8 cellular contexts compared by ENCODE assay signal in genomic region chr14:103563089-103563620, GRCh38. TPM values are rescaled to one million over a fixed set of nuclear protein-coding genes. Genes with fewer than 3 reads are reported as not detected.
DNase-seq lines count a peak whose midpoint lies in the region; ATAC-seq and TF ChIP-seq lines count a peak whose summit lies in the region.

No MANE protein-coding gene starts in this region.

- WGBS in endodermal cell (ENCODE audit: insufficient coverage in 1 of 2, insufficient read length in 1 of 2), 2 experiments, result 1% methylated on average over 24 to 35 of the region's 35 CpGs

- ATAC-seq in GM18909 (IDR thresholded peaks at IDR 0.05; ENCODE audit: poor library complexity, unreplicated experiment), result peak; percentile 40
- peak; percentile 35 for ATAC-seq in HG03159 (IDR thresholded peaks at IDR 0.05; ENCODE audit: unreplicated experiment)
- ATAC-seq in RWPE2 (ENCODE audit: low read depth), result peak; percentile 63

- peaks cover 15% of the 10 kb centered on the region for H3K4me1 ChIP-seq in RWPE2 (ENCODE audit: insufficient read depth, poor library complexity, severe bottlenecking)
- H3K4me1 ChIP-seq in endodermal cell (ENCODE audit: control insufficient read depth, insufficient read depth, low read length), result no peaks in the 10 kb centered on the region

- H3K27ac Mint-ChIP-seq in endodermal cell, result peak overlapping the region; percentile 82
- peak overlapping the region; percentile 60 for H3K27ac Mint-ChIP-seq in nephron progenitor cell

- H3K36me3 ChIP-seq in RWPE2 (ENCODE audit: low read depth) (peaks cover 29% of the 10 kb centered on the region), endodermal cell (ENCODE audit: control insufficient read depth, insufficient read depth, low read length) (peaks cover 34% of the 10 kb centered on the region)

- H3K9me3 ChIP-seq in RWPE2 (ENCODE audit: severe bottlenecking) (no peaks in the 10 kb centered on the region), endodermal cell (ENCODE audit: control insufficient read depth, low read length) (no peaks in the 10 kb centered on the region)

- H3K4me3 ChIP-seq in RWPE2 (ENCODE audit: severe bottlenecking) (peak overlapping the region; percentile 89), endodermal cell (ENCODE audit: low read length) (peak overlapping the region; percentile 99)

- H3K27me3 ChIP-seq in RWPE2 (ENCODE audit: insufficient read depth, poor library complexity, severe bottlenecking), result no peaks in the 10 kb centered on the region
- H3K27me3 ChIP-seq in endodermal cell (ENCODE audit: control insufficient read depth, insufficient read depth, low read length, poor library complexity, severe bottlenecking), result no peaks in the 10 kb centered on the region

- peak; percentile 34 for DNase-seq in A172 (ENCODE audit: low spot score)
- DNase-seq in RWPE2 (ENCODE audit: low spot score), result peak; percentile 88
- no peak for DNase-seq in endodermal cell
- no peak for DNase-seq in nephron progenitor cell
- DNase-seq in dedifferentiated amniotic fluid mesenchymal stem cell (ENCODE audit: extremely low spot score), result no peak
- DNase-seq in UCSD-AML1 (lab: John Stamatoyannopoulos, UW; ENCODE audit: unreplicated experiment), result no peak

- H3K9ac ChIP-seq in endodermal cell (ENCODE audit: extremely low read depth, low read length, poor library complexity, severe bottlenecking), result peak overlapping the region; percentile 90

- H3K27me3 Mint-ChIP-seq in endodermal cell (ENCODE audit: insufficient read depth), result no peaks in the 10 kb centered on the region
- H3K27me3 Mint-ChIP-seq in nephron progenitor cell (ENCODE audit: low read depth, poor library complexity), result no peaks in the 10 kb centered on the region

- H3K4me3 Mint-ChIP-seq in endodermal cell (peak overlapping the region; percentile 81), nephron progenitor cell (peak overlapping the region; percentile 96)

- H3K4me1 Mint-ChIP-seq in endodermal cell, result peaks cover 14% of the 10 kb centered on the region
- peaks cover 56% of the 10 kb centered on the region for H3K4me1 Mint-ChIP-seq in nephron progenitor cell

- H3K27ac ChIP-seq in RWPE2 (ENCODE audit: poor library complexity, severe bottlenecking) (peak overlapping the region; percentile 94), endodermal cell (ENCODE audit: low read depth, low read length) (peak overlapping the region; percentile 96)

- TF ChIP-seq CTCF in RWPE2 (IDR thresholded peaks at IDR 0.05; ENCODE audit: poor library complexity, severe bottlenecking) (no peak), endodermal cell (conservative IDR thresholded peaks at IDR 0.05) (no peak), nephron progenitor cell (IDR thresholded peaks at IDR 0.05) (no peak)

- H3K36me3 Mint-ChIP-seq in endodermal cell (ENCODE audit: low read depth), result peaks cover 25% of the 10 kb centered on the region
- H3K36me3 Mint-ChIP-seq in nephron progenitor cell (ENCODE audit: low read depth), result peaks cover 23% of the 10 kb centered on the region

- H3K9me3 Mint-ChIP-seq in endodermal cell, result no peaks in the 10 kb centered on the region
- H3K9me3 Mint-ChIP-seq in nephron progenitor cell, result no peaks in the 10 kb centered on the region

RNA-seq across cellular contexts. Expression of gene COA8, which starts 0.4 kb away (rescaled TPM):
- 24.8 and 25.3 TPM in 2 replicates for total RNA-seq in A172 (2014; rRNA removed; shearing (Covaris generic))
- 10 to 100 TPM; 30.1 to 39.8 TPM for total RNA-seq in endodermal cell
- 34.9 TPM for polyA plus RNA-seq in endodermal cell (2013, experiment 1 of 2)
- polyA plus RNA-seq in endodermal cell (2013, experiment 2 of 2), result 38.8 TPM

RNA-seq across cellular contexts. Expression of gene BAG5, which starts 0.7 kb away (rescaled TPM):
- total RNA-seq in A172 (2014; rRNA removed; shearing (Covaris generic)), result 21.0 and 24.8 TPM in 2 replicates
- 10 to 100 TPM; 27.6 to 28.1 TPM for total RNA-seq in endodermal cell
- 20.2 TPM for polyA plus RNA-seq in endodermal cell (2013, experiment 1 of 2)
- polyA plus RNA-seq in endodermal cell (2013, experiment 2 of 2), result 20.5 TPM

RNA-seq across cellular contexts. Expression of gene TRMT61A, which starts 34.2 kb away (rescaled TPM):
- total RNA-seq in A172 (2014; rRNA removed; shearing (Covaris generic)), result 8.5 and 10.2 TPM in 2 replicates
- 1 to 10 TPM; 7.4 to 7.9 TPM for total RNA-seq in endodermal cell
- polyA plus RNA-seq in endodermal cell (2013, experiment 1 of 2), result 4.5 TPM
- 4.1 TPM for polyA plus RNA-seq in endodermal cell (2013, experiment 2 of 2)

RNA-seq across cellular contexts. Expression of gene CKB, which starts 40.5 kb away (rescaled TPM):
- 13.2 and 40.3 TPM in 2 replicates for total RNA-seq in A172 (2014; rRNA removed; shearing (Covaris generic))
- 100 to 1,000 TPM; 602 to 920 TPM for total RNA-seq in endodermal cell
- 1,216 TPM for polyA plus RNA-seq in endodermal cell (2013, experiment 1 of 2)
- 1,012 TPM for polyA plus RNA-seq in endodermal cell (2013, experiment 2 of 2)

Comparison
In these comparisons a context has a peak if more than half of its experiments do, and no peak if none do; other contexts are left out.
1. DNase-seq: peak in A172 (single experiment) and RWPE2 (single experiment); none in endodermal cell (single experiment), nephron progenitor cell (single experiment), dedifferentiated amniotic fluid mesenchymal stem cell (single experiment) and UCSD-AML1 (single experiment).
2. Peak in every context shown above with its lines, with median percentiles within 50 percentile points of each other: ATAC-seq.